Comparison of ENCODE assay signal across 8 cellular contexts in genomic region chr12:31324845-31325523, GRCh38. TPM values are rescaled to one million over a fixed set of nuclear protein-coding genes. Genes with fewer than 3 reads are reported as not detected.
A peak's percentile ranks its signal among the peaks of the same experiment; 100 is the strongest.
DNase-seq lines count a peak whose midpoint lies in the region; TF ChIP-seq lines count a peak whose summit lies in the region.

No MANE protein-coding gene starts in this region.

- peaks cover 56% of the 10 kb centered on the region for H3K79me2 ChIP-seq in H9 (ENCODE audit: insufficient read depth, low read length)

- H4K20me1 ChIP-seq in H9 (ENCODE audit: control insufficient read depth, insufficient read depth, insufficient read length): no peaks in the 10 kb centered on the region

- no peak overlapping the region for H2AFZ ChIP-seq in H9 (ENCODE audit: low read length)

- peak overlapping the region; percentile 84 for H3K4me3 Mint-ChIP-seq in Calu3 (ENCODE audit: low read depth, unreplicated experiment)
- H3K4me3 Mint-ChIP-seq in H9: peak overlapping the region; percentile 99

- H2BK20ac ChIP-seq in H9 (ENCODE audit: low read depth, low read length, poor library complexity, severe bottlenecking): no peak overlapping the region

- no peaks in the 10 kb centered on the region for H3K27me3 Mint-ChIP-seq in Calu3 (ENCODE audit: unreplicated experiment)
- H3K27me3 Mint-ChIP-seq in H9 (ENCODE audit: low read depth): peaks cover 3% of the 10 kb centered on the region; the same call in 1 of the 2 replicates

- peak overlapping the region; percentile 95 for H3K18ac ChIP-seq in H9 (ENCODE audit: insufficient read length, low read depth, low read length)

- no peaks in the 10 kb centered on the region for H3K27me3 ChIP-seq in H9 (ENCODE audit: insufficient read depth, low read length)
- H3K27me3 ChIP-seq in endocrine pancreas (ENCODE audit: control insufficient read depth, insufficient read depth, low read length): no peaks in the 10 kb centered on the region
- H3K27me3 ChIP-seq in mononuclear cell (ENCODE audit: insufficient read depth, low read length): no peaks in the 10 kb centered on the region

- H3K4ac ChIP-seq in H9 (ENCODE audit: low read depth, low read length): peak overlapping the region; percentile 10; the same call in 1 of the 2 replicates

- peak overlapping the region; percentile 98 for H3K56ac ChIP-seq in H9 (ENCODE audit: insufficient read length, low read depth, low read length)

- peak overlapping the region; percentile 97 for H3K14ac ChIP-seq in H9 (ENCODE audit: insufficient read depth, low read length)

- H3K4me2 ChIP-seq in H9 (ENCODE audit: insufficient read depth, insufficient read length, low read length): peak overlapping the region; percentile 98

- H2BK5ac ChIP-seq in H9 (ENCODE audit: insufficient read length, low read length): peak overlapping the region; percentile 47

- intact Hi-C loops in Calu3 (cut with micrococcal nuclease; ENCODE audit: unreplicated experiment): no loop called here

- H3K4me1 ChIP-seq in H9 (ENCODE audit: insufficient read depth, low read length): no peaks in the 10 kb centered on the region
- peaks cover 18% of the 10 kb centered on the region for H3K4me1 ChIP-seq in endocrine pancreas (ENCODE audit: control insufficient read depth, insufficient read depth, low read length)
- H3K4me1 ChIP-seq in mononuclear cell (ENCODE audit: insufficient read depth, low read length): peaks cover 34% of the 10 kb centered on the region

- BruUV-seq in Calu3 (replicated peaks; lab: Mats Ljungman, UMichigan): TSS peak; percentile 77

- peak overlapping the region; percentile 99 for H4K91ac ChIP-seq in H9 (ENCODE audit: insufficient read length, low read depth, low read length)

- H3T11ph ChIP-seq in H9 (ENCODE audit: low read length): no peak overlapping the region

- peak overlapping the region; percentile 76 for H3K27ac ChIP-seq in H9 (ENCODE audit: insufficient read length, low read depth, low read length)

- no peak overlapping the region for H3K4me3 ChIP-seq in endocrine pancreas (ENCODE audit: control insufficient read depth, insufficient read depth, low read length)
- H3K4me3 ChIP-seq in mononuclear cell (ENCODE audit: low read length): peak overlapping the region; percentile 62

- CTCF ChIA-PET in Calu3 (lab: Charles Lee): no interaction called here

- H3K23me2 ChIP-seq in H9 (ENCODE audit: insufficient read length, low read depth, low read length, poor library complexity, severe bottlenecking): peaks cover 16% of the 10 kb centered on the region

- no peak overlapping the region for H3K23ac ChIP-seq in H9 (ENCODE audit: insufficient read length, low read depth, low read length)

- peak overlapping the region; percentile 76 for H4K5ac ChIP-seq in H9 (ENCODE audit: insufficient read length, low read depth, low read length)

- no peaks in the 10 kb centered on the region for H3K36me3 ChIP-seq in endocrine pancreas (ENCODE audit: control insufficient read depth, insufficient read depth, low read length)

- no peak overlapping the region for H2BK15ac ChIP-seq in H9 (ENCODE audit: low read depth, low read length)

- H2BK120ac ChIP-seq in H9 (ENCODE audit: low read depth, low read length, poor library complexity, severe bottlenecking): peak overlapping the region; percentile 55

- TF ChIP-seq CTCF in Calu3 (IDR thresholded peaks at IDR 0.05; ENCODE audit: unreplicated experiment) (no peak), H9 (conservative IDR thresholded peaks at IDR 0.05) (no peak)

- peak overlapping the region; percentile 82 for H3K27ac Mint-ChIP-seq in Calu3 (ENCODE audit: unreplicated experiment)
- H3K27ac Mint-ChIP-seq in H9: peak overlapping the region; percentile 89 to 97 (median 94)

- peak overlapping the region; percentile 68 for H4K8ac ChIP-seq in H9 (replicated peaks; ENCODE audit: insufficient read length, low read depth, low read length)

- H3K9me3 Mint-ChIP-seq in Calu3 (ENCODE audit: low read depth, unreplicated experiment): no peaks in the 10 kb centered on the region
- H3K9me3 Mint-ChIP-seq in H9: peaks cover 5 to 6% of the 10 kb centered on the region in 2 experiments; a peak in 4 of 5 replicates

- H3K9ac ChIP-seq in H9 (ENCODE audit: extremely low read depth, insufficient read length, low read length): peak overlapping the region; percentile 99
- peak overlapping the region; percentile 52 for H3K9ac ChIP-seq in endocrine pancreas (ENCODE audit: control insufficient read depth, insufficient read depth, low read length)

- no peak overlapping the region for H2AK5ac ChIP-seq in H9 (ENCODE audit: insufficient read length, low read length)

- H3K9me3 ChIP-seq in H9 (ENCODE audit: control insufficient read depth, low read depth, low read length) (no peaks in the 10 kb centered on the region), endocrine pancreas (ENCODE audit: control insufficient read depth, low read length) (no peaks in the 10 kb centered on the region), mononuclear cell (ENCODE audit: low read depth, low read length) (no peaks in the 10 kb centered on the region)

- H3K79me1 ChIP-seq in H9 (ENCODE audit: insufficient read depth, low read depth, low read length, poor library complexity, severe bottlenecking): no peaks in the 10 kb centered on the region

- DNase-seq in Calu3 (peak; percentile 50), H9 (no peak), NCI-H2196 treated with DMSO at 0.1 percent for 48 hours (lab: John Stamatoyannopoulos, UW; ENCODE audit: unreplicated experiment) (peak; percentile 13), iPS-NIHi7 (ENCODE audit: extremely low spot score) (no peak)
- DNase-seq in activated CD8-positive, alpha-beta memory T cell treated with anti-CD3 and anti-CD28 coated beads for 24 hours: peak; percentile 86
- DNase-seq in stimulated activated CD8-positive, alpha-beta memory T cell treated with anti-CD3 and anti-CD28 coated beads, Interleukin-2, amount 100 ng/mL, for 48 hours (ENCODE audit: low read depth in 2 of 2): peak; percentile 14 to 23

- no CpG with 5 or more reads among the region's 69 CpGs for WGBS in H9 (ENCODE audit: extremely low coverage, insufficient read length, low lambda C conversion rate)

- peaks cover 10% of the 10 kb centered on the region for H3K4me1 Mint-ChIP-seq in Calu3 (ENCODE audit: low read depth, unreplicated experiment)
- peaks cover 43 to 45% of the 10 kb centered on the region in 2 experiments for H3K4me1 Mint-ChIP-seq in H9

- H2BK12ac ChIP-seq in H9 (ENCODE audit: insufficient read length, low read depth, low read length): no peak overlapping the region

- peaks cover 49% of the 10 kb centered on the region for H3K36me3 Mint-ChIP-seq in Calu3 (ENCODE audit: insufficient read depth, unreplicated experiment)
- peaks cover 15 to 20% (median 17%) of the 10 kb centered on the region in 3 experiments for H3K36me3 Mint-ChIP-seq in H9 (ENCODE audit: insufficient read depth in 1 of 3, low read depth in 3 of 3)

RNA-seq across cellular contexts. Expression of gene SINHCAF, which starts 1.0 kb away (rescaled TPM):
- 121 and 127 TPM in 2 replicates for total RNA-seq in Calu3 (2022)
- total RNA-seq in H9 (2021): 497 and 501 TPM in 2 replicates
- 109 TPM for total RNA-seq in mononuclear cell

Comparison
In these comparisons a context has a peak if more than half of its experiments do, and no peak if none do; other contexts are left out.
1. DNase-seq: peak in Calu3 (single experiment), NCI-H2196 treated with DMSO at 0.1 percent for 48 hours (single experiment), activated CD8-positive, alpha-beta memory T cell treated with anti-CD3 and anti-CD28 coated beads for 24 hours (single experiment) and stimulated activated CD8-positive, alpha-beta memory T cell treated with anti-CD3 and anti-CD28 coated beads, Interleukin-2, amount 100 ng/mL, for 48 hours (2 of 2); none in H9 (single experiment) and iPS-NIHi7 (single experiment).